In genomic region chr2:120622886-120623753, GRCh38 we compare ENCODE assay signal across 18 cellular contexts.
DNase-seq lines count a peak whose midpoint lies in the region; ATAC-seq, FAIRE-seq and TF ChIP-seq lines count a peak whose summit lies in the region.
"Had no signal": no experiment of that assay in that cellular context is flagged by ENCODE, and none has a peak within 500 bp of the region (broad histone marks: within the 10 kb centered on the region; RNA-seq: fewer than 3 reads in every experiment).

No MANE protein-coding gene starts in this region.

- TF ChIP-seq POLR2A in sigmoid colon (IDR thresholded peaks at IDR 0.05): no peak

- H3K4me3 ChIP-seq in GM23338 (no peak overlapping the region), sigmoid colon (no peak overlapping the region), small intestine (ENCODE audit: low read depth in 1 of 2, low read length in 2 of 2) (no peak overlapping the region)
- H3K4me3 ChIP-seq: BLaER1 had no signal

- no peak for TF ChIP-seq EP300 in sigmoid colon (IDR thresholded peaks at IDR 0.05)

- H3K27ac ChIP-seq in GM23338 (ENCODE audit: low read depth) (no peak overlapping the region), sigmoid colon (no peak overlapping the region), small intestine (ENCODE audit: low read depth in 1 of 2, low read length in 1 of 2) (no peak overlapping the region)
- H3K27ac ChIP-seq: BLaER1 had no signal

- H3K27ac Mint-ChIP-seq in GM23338: no peak overlapping the region
- no peak overlapping the region; the same call in 1 of the 2 replicates for H3K27ac Mint-ChIP-seq in WTC11
- H3K27ac Mint-ChIP-seq: CD8-positive, alpha-beta memory T cell had no signal

- ATAC-seq in GM23338: peak; percentile 63
- peak; percentile 65 for ATAC-seq in WTC11
- ATAC-seq in GM21786 (IDR thresholded peaks at IDR 0.05; ENCODE audit: unreplicated experiment): no peak
- ATAC-seq: HCT116, Panc1 had no signal

- H3K9me3 Mint-ChIP-seq in GM23338 (no peaks in the 10 kb centered on the region), WTC11 (no peaks in the 10 kb centered on the region)

- H3K27me3 ChIP-seq in GM23338 (ENCODE audit: insufficient read depth): no peaks in the 10 kb centered on the region
- H3K27me3 ChIP-seq in sigmoid colon: no peaks in the 10 kb centered on the region
- no peaks in the 10 kb centered on the region for H3K27me3 ChIP-seq in small intestine (ENCODE audit: control insufficient read depth in 2 of 2, insufficient read depth in 2 of 2, low read length in 2 of 2)
- H3K27me3 ChIP-seq: BLaER1 had no signal

- DNase-seq in GM23338 (ENCODE audit: low spot score) (no peak), WTC11 (ENCODE audit: low spot score) (no peak), mesenteric fat pad (ENCODE audit: low spot score) (peak; percentile 85), sigmoid colon (peak; percentile 45), middle frontal gyrus (ENCODE audit: extremely low spot score, low spot score) (no peak), small intestine (no peak)
- DNase-seq: CD8-positive, alpha-beta memory T cell; DND-41; IMR-90; Kasumi-1; NCI-H1930; NCI-H2171 treated with DMSO at 0.1 percent for 48 hours; NCI-H774; SHP77 treated with DMSO at 0.1 percent for 48 hours had no signal

- H3K9me3 ChIP-seq in sigmoid colon (no peaks in the 10 kb centered on the region), small intestine (ENCODE audit: control insufficient read depth, low read depth) (no peaks in the 10 kb centered on the region)

- H4K20me1 ChIP-seq in GM23338 (replicated peaks; ENCODE audit: insufficient read depth): no peaks in the 10 kb centered on the region
- H4K20me1 ChIP-seq: BLaER1 had no signal

- WGBS in sigmoid colon, 2 donors: 87 to 88% methylated on average over 21 of the region's 21 CpGs
- WGBS in small intestine, 3 donors: 82 to 90% (median 83%) methylated on average over 21 of the region's 21 CpGs

- no peak overlapping the region for H3K4me2 ChIP-seq in GM23338
- H3K4me2 ChIP-seq: BLaER1 had no signal

- H3K36me3 Mint-ChIP-seq in GM23338 (ENCODE audit: low read depth): no peaks in the 10 kb centered on the region
- no peaks in the 10 kb centered on the region for H3K36me3 Mint-ChIP-seq in WTC11
- H3K36me3 Mint-ChIP-seq: CD8-positive, alpha-beta memory T cell had no signal

- H3K79me2 ChIP-seq in GM23338 (replicated peaks; ENCODE audit: insufficient read depth): no peaks in the 10 kb centered on the region

- CTCF ChIA-PET in WTC11 (lab: Charles Lee): no interaction called here

- H3K4me3 Mint-ChIP-seq in GM23338: no peak overlapping the region
- no peak overlapping the region for H3K4me3 Mint-ChIP-seq in WTC11
- H3K4me3 Mint-ChIP-seq: CD8-positive, alpha-beta memory T cell had no signal

- H3F3A ChIP-seq in GM23338 (replicated peaks; ENCODE audit: low read depth): no peaks in the 10 kb centered on the region

- intact Hi-C loops in sigmoid colon (cut with DNase I): no loop called here

- H3K27me3 Mint-ChIP-seq in GM23338 (ENCODE audit: insufficient read depth, low read depth, poor library complexity): peaks cover 11% of the 10 kb centered on the region
- peaks cover 14% of the 10 kb centered on the region for H3K27me3 Mint-ChIP-seq in WTC11 (ENCODE audit: low read depth)

- H3K9me2 ChIP-seq in GM23338 (ENCODE audit: insufficient read depth): no peaks in the 10 kb centered on the region

- H3K4me1 ChIP-seq in GM23338 (ENCODE audit: insufficient read depth): no peaks in the 10 kb centered on the region
- no peaks in the 10 kb centered on the region for H3K4me1 ChIP-seq in sigmoid colon
- no peaks in the 10 kb centered on the region for H3K4me1 ChIP-seq in small intestine (ENCODE audit: control insufficient read depth in 2 of 2, insufficient read depth in 1 of 2, low read depth in 1 of 2, low read length in 1 of 2)
- H3K4me1 ChIP-seq: BLaER1 had no signal

- POLR2A ChIA-PET in WTC11 (lab: Charles Lee): no interaction called here

- H3K36me3 ChIP-seq in GM23338 (ENCODE audit: insufficient read depth) (no peaks in the 10 kb centered on the region), sigmoid colon (no peaks in the 10 kb centered on the region), small intestine (ENCODE audit: control insufficient read depth in 2 of 2, insufficient read depth in 2 of 2, low read length in 2 of 2) (no peaks in the 10 kb centered on the region)
- H3K36me3 ChIP-seq: BLaER1 had no signal

- H3K4me1 Mint-ChIP-seq in GM23338: no peaks in the 10 kb centered on the region
- no peaks in the 10 kb centered on the region for H3K4me1 Mint-ChIP-seq in WTC11
- H3K4me1 Mint-ChIP-seq: CD8-positive, alpha-beta memory T cell had no signal

- FAIRE-seq in small intestine (lab: Jason Lieb, UNC): no peak

- no peak overlapping the region for H2AFZ ChIP-seq in GM23338

- TF ChIP-seq CTCF in GM23338 (conservative IDR thresholded peaks at IDR 0.05; ENCODE audit: low read depth in 2 of 2): peak in 1 of 2 experiments; percentile 24; a peak in 1 of 4 replicates
- no peak for TF ChIP-seq CTCF in WTC11 (IDR thresholded peaks at IDR 0.05)
- TF ChIP-seq CTCF in sigmoid colon (IDR thresholded peaks at IDR 0.05): no peak

TF ChIP-seq in GM23338, 12 proteins besides CTCF, POLR2A, EP300 and RAD21 (continues in another document):
- no peak for TF ChIP-seq ZNF331 (CRISPR knock-in tag; IDR thresholded peaks at IDR 0.05; ENCODE audit: low read depth)
- no peak for TF ChIP-seq EZH2phosphoT487 (IDR thresholded peaks at IDR 0.05; ENCODE audit: unreplicated experiment)
- no peak for TF ChIP-seq EZH2 (IDR thresholded peaks at IDR 0.05; ENCODE audit: low read depth, unreplicated experiment)
- TF ChIP-seq CREB1 (CRISPR knock-in tag; IDR thresholded peaks at IDR 0.05; ENCODE audit: low read depth): no peak
- TF ChIP-seq REST (IDR thresholded peaks at IDR 0.05; ENCODE audit: unreplicated experiment): no peak
- no peak for TF ChIP-seq NANOG (IDR thresholded peaks at IDR 0.05; ENCODE audit: borderline replicate concordance)
- no peak for TF ChIP-seq STAT1 (IDR thresholded peaks at IDR 0.05; ENCODE audit: unreplicated experiment)

TF ChIP-seq in WTC11, 78 proteins besides CTCF, POLR2A, EP300 and RAD21 (continues in another document):
- no peak for TF ChIP-seq CREB1 (CRISPR knock-in tag; IDR thresholded peaks at IDR 0.05)
- no peak for TF ChIP-seq ZBTB43 (CRISPR knock-in tag; IDR thresholded peaks at IDR 0.05)
- TF ChIP-seq ARID4B (CRISPR knock-in tag; IDR thresholded peaks at IDR 0.05; ENCODE audit: borderline replicate concordance): no peak
- TF ChIP-seq NFE2L1 (CRISPR knock-in tag; IDR thresholded peaks at IDR 0.05): no peak
- no peak for TF ChIP-seq ZNF671 (CRISPR knock-in tag; IDR thresholded peaks at IDR 0.05)
- TF ChIP-seq IRF2 (CRISPR knock-in tag; IDR thresholded peaks at IDR 0.05; ENCODE audit: borderline replicate concordance, low read depth): no peak
- TF ChIP-seq NR2C2 (CRISPR knock-in tag; IDR thresholded peaks at IDR 0.05): no peak
- no peak for TF ChIP-seq TP53 (CRISPR knock-in tag; IDR thresholded peaks at IDR 0.05)

Comparison
In these comparisons a context has a peak if more than half of its experiments do, and no peak if none do; other contexts are left out.
1. DNase-seq: peak in mesenteric fat pad (single experiment) and sigmoid colon (single experiment); none in GM23338 (single experiment), WTC11 (single experiment), middle frontal gyrus (single experiment) and small intestine (single experiment).